In the genomic region with DNA sequence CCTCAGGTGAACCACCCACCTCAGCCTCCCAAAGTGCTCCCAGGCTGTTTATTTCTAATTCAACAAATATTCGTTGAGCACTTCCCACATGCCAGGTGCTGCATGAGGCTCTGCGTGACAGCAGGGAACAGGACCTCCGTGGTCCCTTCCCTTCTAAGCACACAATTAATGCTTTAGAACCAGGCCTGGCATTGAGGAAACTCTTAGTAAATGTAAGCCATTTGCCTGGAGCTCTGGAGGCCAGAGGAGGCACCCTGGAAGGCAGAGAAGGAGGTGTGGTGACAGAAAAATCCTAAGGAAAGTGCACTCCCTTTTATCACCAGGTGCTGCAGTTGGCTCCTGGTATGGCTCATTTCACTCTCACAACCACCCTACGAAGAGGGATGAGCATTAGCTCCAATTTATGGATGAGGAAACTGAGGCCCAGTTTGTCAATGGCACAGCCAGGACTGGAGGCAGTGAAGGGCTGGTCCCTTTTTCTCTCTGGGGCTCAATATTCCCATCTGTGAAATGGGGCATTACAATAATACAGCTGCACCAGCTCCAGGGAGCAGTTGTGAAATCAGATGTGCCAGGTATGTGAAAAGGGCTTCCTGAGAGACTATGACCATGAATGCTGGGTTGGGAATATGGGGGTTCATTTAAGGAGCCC, we compare ENCODE assay signal across 14 cellular contexts. TPM values are rescaled to one million over a fixed set of nuclear protein-coding genes. Genes with fewer than 3 reads are reported as not detected.
DNase-seq lines count a peak whose midpoint lies in the region; ATAC-seq and TF ChIP-seq lines count a peak whose summit lies in the region.
"Had no signal": no experiment of that assay in that cellular context is flagged by ENCODE, and none has a peak within 500 bp of the region (broad histone marks: within the 10 kb centered on the region; RNA-seq: fewer than 3 reads in every experiment).

No MANE protein-coding gene starts in this region.

- peaks cover 9% of the 10 kb centered on the region for H3K27me3 Mint-ChIP-seq in activated naive CD8-positive, alpha-beta T cell treated with anti-CD3 and anti-CD28 coated beads for 36 hours

- ATAC-seq in gastroesophageal sphincter: no peak
- no peak for ATAC-seq in GM21390 (IDR thresholded peaks at IDR 0.05; ENCODE audit: unreplicated experiment)
- ATAC-seq: naive thymus-derived CD4-positive, alpha-beta T cell had no signal

- H3K27me3 ChIP-seq in GM23248 (replicated peaks; ENCODE audit: insufficient read depth) (no peaks in the 10 kb centered on the region), gastroesophageal sphincter (no peaks in the 10 kb centered on the region), skeletal muscle satellite cell (ENCODE audit: control insufficient read depth, insufficient read depth, low read length) (no peaks in the 10 kb centered on the region)

- no peak for TF ChIP-seq POLR2A in gastroesophageal sphincter (IDR thresholded peaks at IDR 0.05)

- H3F3A ChIP-seq in GM23248 (ENCODE audit: insufficient read depth): peaks cover 49% of the 10 kb centered on the region

- no peaks in the 10 kb centered on the region for H3K36me3 ChIP-seq in GM23248 (ENCODE audit: low read depth)
- H3K36me3 ChIP-seq in gastroesophageal sphincter: no peaks in the 10 kb centered on the region
- no peaks in the 10 kb centered on the region for H3K36me3 ChIP-seq in skeletal muscle satellite cell (ENCODE audit: insufficient read depth, low read length)

- no peak overlapping the region for H3K4me3 Mint-ChIP-seq in activated naive CD8-positive, alpha-beta T cell treated with anti-CD3 and anti-CD28 coated beads for 36 hours
- H3K4me3 Mint-ChIP-seq: activated naive CD8-positive, alpha-beta T cell; naive thymus-derived CD4-positive, alpha-beta T cell had no signal

- TF ChIP-seq CTCF in gastroesophageal sphincter (IDR thresholded peaks at IDR 0.05): no peak

- H3K4me3 ChIP-seq in GM23248: no peak overlapping the region
- no peak overlapping the region for H3K4me3 ChIP-seq in gastroesophageal sphincter
- H3K4me3 ChIP-seq in skeletal muscle satellite cell (ENCODE audit: low read length): no peak overlapping the region

- DNase-seq in GM23248 (no peak), NCI-H774 (lab: John Stamatoyannopoulos, UW) (peak; percentile 75), COLO668 (lab: John Stamatoyannopoulos, UW; ENCODE audit: unreplicated experiment) (no peak), NCI-H1694 (lab: John Stamatoyannopoulos, UW) (no peak)
- DNase-seq in activated naive CD8-positive, alpha-beta T cell treated with anti-CD3 and anti-CD28 coated beads for 36 hours: no peak
- DNase-seq: activated CD8-positive, alpha-beta memory T cell treated with anti-CD3 and anti-CD28 coated beads for 24 hours; naive thymus-derived CD4-positive, alpha-beta T cell; NCI-H446; stimulated activated CD4-positive, alpha-beta T cell treated with anti-CD3 and anti-CD28 coated beads, Interleukin-2, amount 100 ng/mL, for 24 hours had no signal

- H3K4me2 ChIP-seq in GM23248 (ENCODE audit: unreplicated experiment) (peak overlapping the region; percentile 10), skeletal muscle satellite cell (ENCODE audit: low read length) (no peak overlapping the region)

- WGBS in GM23248 (ENCODE audit: low coverage in 1 of 2, low lambda C conversion rate in 2 of 2, missing lambda C conversion rate in 2 of 2), 2 experiments: 47 to 53% methylated on average over 4 of the region's 4 CpGs
- WGBS in gastroesophageal sphincter (ENCODE audit: low coverage in 1 of 2), 2 donors: 51% methylated on average over 2 of the region's 4 CpGs; no CpG with 5 or more reads in 1 of the 2 donors

- H3K27ac ChIP-seq in GM23248 (peak overlapping the region; percentile 96), gastroesophageal sphincter (peak overlapping the region in 3 of 4 donors; percentile 74 to 81 (median 80))

- no peaks in the 10 kb centered on the region for H3K9me2 ChIP-seq in GM23248 (ENCODE audit: insufficient read depth)

- H3K9ac ChIP-seq in GM23248 (peak overlapping the region; percentile 83), skeletal muscle satellite cell (ENCODE audit: low read depth, low read length) (peak overlapping the region; percentile 57)

- no peaks in the 10 kb centered on the region for H3K36me3 Mint-ChIP-seq in activated naive CD8-positive, alpha-beta T cell treated with anti-CD3 and anti-CD28 coated beads for 36 hours
- H3K36me3 Mint-ChIP-seq: activated naive CD8-positive, alpha-beta T cell; naive thymus-derived CD4-positive, alpha-beta T cell had no signal

- H3K79me2 ChIP-seq in GM23248 (ENCODE audit: insufficient read depth): peaks cover 29% of the 10 kb centered on the region

- H3K9me3 Mint-ChIP-seq in activated naive CD8-positive, alpha-beta T cell treated with anti-CD3 and anti-CD28 coated beads for 36 hours: no peaks in the 10 kb centered on the region
- H3K9me3 Mint-ChIP-seq: naive thymus-derived CD4-positive, alpha-beta T cell had no signal

- H4K20me1 ChIP-seq in GM23248 (ENCODE audit: insufficient read depth): no peaks in the 10 kb centered on the region

- no peaks in the 10 kb centered on the region for H3K9me3 ChIP-seq in GM23248 (ENCODE audit: low read depth)
- H3K9me3 ChIP-seq in gastroesophageal sphincter: no peaks in the 10 kb centered on the region
- H3K9me3 ChIP-seq in skeletal muscle satellite cell (replicated peaks; ENCODE audit: low read length): no peaks in the 10 kb centered on the region

- in situ Hi-C loops in GM23248 (cut with MboI): no loop called here

- no peak for TF ChIP-seq EP300 in gastroesophageal sphincter (IDR thresholded peaks at IDR 0.05)

- H3K27ac Mint-ChIP-seq in activated naive CD8-positive, alpha-beta T cell treated with anti-CD3 and anti-CD28 coated beads for 36 hours: no peak overlapping the region
- H3K27ac Mint-ChIP-seq: activated naive CD8-positive, alpha-beta T cell; naive thymus-derived CD4-positive, alpha-beta T cell had no signal

- H2AFZ ChIP-seq in GM23248: no peak overlapping the region

- H3K4me1 Mint-ChIP-seq in activated naive CD8-positive, alpha-beta T cell treated with anti-CD3 and anti-CD28 coated beads for 36 hours: peaks cover 8% of the 10 kb centered on the region

- H3K4me1 ChIP-seq in GM23248 (ENCODE audit: insufficient read depth) (peaks cover 35% of the 10 kb centered on the region), gastroesophageal sphincter (peaks cover 0 to 34% (median 0%) of the 10 kb centered on the region in 3 donors), skeletal muscle satellite cell (ENCODE audit: control insufficient read depth, insufficient read depth, low read length) (peaks cover 56% of the 10 kb centered on the region)

RNA-seq across cellular contexts. Expression of a gene that starts 8.1 kb away (rescaled TPM):
- total RNA-seq in GM23248 (2014; rRNA removed; shearing (Covaris generic)): 583 and 780 TPM in 2 replicates
- 248 TPM in 2 replicates for polyA plus RNA-seq in GM23248 (2016; fragmentation: Nextera tagmentation; extraction: Ambion mirVana)
- total RNA-seq in gastroesophageal sphincter: 100 to 1,000 TPM; 221 to 714 (median 372) TPM
- 159 and 207 TPM in 2 replicates for total RNA-seq in skeletal muscle satellite cell (2012; rRNA removed)
- under 1 TPM; 0.36 to 0.37 TPM for total RNA-seq in activated naive CD8-positive, alpha-beta T cell treated with anti-CD3 and anti-CD28 coated beads for 36 hours
- polyA plus RNA-seq: naive thymus-derived CD4-positive, alpha-beta T cell had no signal

RNA-seq across cellular contexts. Expression of a gene that starts 40.8 kb away (rescaled TPM):
- not detected in 2 replicates for total RNA-seq in GM23248 (2014; rRNA removed; shearing (Covaris generic))
- not detected in 2 replicates for polyA plus RNA-seq in GM23248 (2016; fragmentation: Nextera tagmentation; extraction: Ambion mirVana)
- 10 to 100 TPM in 2 of 4 donors, 1 to 10 TPM in 1, not detected in 1; 4.6 to 40.9 (median 12.1) TPM for total RNA-seq in gastroesophageal sphincter
- 0.44 and 0.76 TPM in 2 replicates for total RNA-seq in skeletal muscle satellite cell (2012; rRNA removed)
- not detected for total RNA-seq in activated naive CD8-positive, alpha-beta T cell treated with anti-CD3 and anti-CD28 coated beads for 36 hours
- total RNA-seq: naive thymus-derived CD4-positive, alpha-beta T cell; T-helper 1 cell treated with Interleukin-12 subunit alpha and Interleukin-12 subunit beta and Interleukin-4 antibody, amounts not matched to agents 30 ng/mL and 1 ng/mL, for 36 hours had no signal
- polyA plus RNA-seq: naive thymus-derived CD4-positive, alpha-beta T cell had no signal

Comparison
In these comparisons a context has a peak if more than half of its experiments do, and no peak if none do; other contexts are left out.
1. RNA of a gene that starts 8.1 kb away (total RNA-seq): 583 to 780 TPM in GM23248 and 221 to 714 TPM in gastroesophageal sphincter; 0.36 to 0.37 TPM in activated naive CD8-positive, alpha-beta T cell treated with anti-CD3 and anti-CD28 coated beads for 36 hours; every median in the first group is over 100 times any median in the second.